Comparison of ENCODE assay signal across 14 cellular contexts in genomic region chr1:10832703-10833102, GRCh38.
"Had no signal": no experiment of that assay in that cellular context is flagged by ENCODE, and none has a peak within 500 bp of the region (broad histone marks: within the 10 kb centered on the region; RNA-seq: fewer than 3 reads in every experiment).

No MANE protein-coding gene starts in this region.

- H3K4me1 ChIP-seq: testis had no signal

- H3K27me3 ChIP-seq: foreskin keratinocyte, testis had no signal

- DNase-seq: activated CD4-positive, alpha-beta T cell treated with anti-CD3 and anti-CD28 coated beads, Interleukin-2, amount 50 U/mL, for 4 hours; activated CD4-positive, CD25-positive, alpha-beta regulatory T cell treated with anti-CD3 and anti-CD28 coated beads, Interleukin-2, amount 50 U/mL, for 72 hours; activated CD8-positive, alpha-beta memory T cell treated with anti-CD3 and anti-CD28 coated beads, Interleukin-2, amount 10 ng/mL, durations not matched to agents 7 days and 5 days; activated effector memory CD4-positive, alpha-beta T cell treated with anti-CD3 and anti-CD28 coated beads, Interleukin-2, amount 50 U/mL, for 16 hours; activated T-cell treated with anti-CD3 and anti-CD28 coated beads, Interleukin-2, amount 50 U/mL, for 24 hours; amygdala; natural killer cell; occipital lobe; stimulated activated CD4-positive, alpha-beta T cell treated with anti-CD3 and anti-CD28 coated beads, Interleukin-4, amount 100 ng/mL, for 1 hour; stimulated activated CD8-positive, alpha-beta memory T cell treated with anti-CD3 and anti-CD28 coated beads, Interleukin-4, amount 100 ng/mL, for 48 hours; testis; upper lobe of right lung had no signal

- ATAC-seq: activated CD8-positive, alpha-beta memory T cell treated with anti-CD3 and anti-CD28 coated beads, Interleukin-2, amount 10 ng/mL, durations not matched to agents 7 days and 5 days; foreskin keratinocyte; left lobe of liver; natural killer cell; upper lobe of right lung had no signal

- H3K27ac ChIP-seq: foreskin keratinocyte, testis, upper lobe of right lung had no signal

- H3K36me3 ChIP-seq: upper lobe of right lung had no signal

- H3K4me3 ChIP-seq: testis, upper lobe of right lung had no signal

- H3K9me3 ChIP-seq: testis, upper lobe of right lung had no signal
